16 cellular contexts compared by ENCODE assay signal in the genomic region with DNA sequence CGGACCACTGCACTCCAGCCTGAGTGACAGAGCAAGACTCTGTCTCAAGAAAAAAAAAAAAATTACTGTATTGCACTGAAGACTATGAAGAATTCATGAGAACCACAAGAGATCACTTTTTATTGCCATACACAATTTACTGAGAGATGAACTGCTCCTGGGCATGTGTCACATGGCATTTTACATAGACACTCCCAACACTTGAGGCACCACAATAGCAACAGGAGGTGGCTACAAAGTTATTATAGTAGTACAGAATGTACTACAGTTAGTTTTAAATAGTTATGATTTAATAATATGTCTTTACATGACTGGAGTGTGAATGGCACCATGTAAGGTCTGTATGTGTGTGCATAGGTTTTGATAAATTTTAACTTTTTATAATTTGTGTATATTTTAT.
DNase-seq lines count a peak whose midpoint lies in the region; ATAC-seq, FAIRE-seq and TF ChIP-seq lines count a peak whose summit lies in the region.
"Had no signal": no experiment of that assay in that cellular context is flagged by ENCODE, and none has a peak within 500 bp of the region (broad histone marks: within the 10 kb centered on the region; RNA-seq: fewer than 3 reads in every experiment).

No MANE protein-coding gene starts in this region.

- H3K4me3 ChIP-seq in HEK293 (ENCODE audit: low read depth, low read length): no peak overlapping the region
- H3K4me3 ChIP-seq in lower lobe of right lung: no peak overlapping the region
- no peak overlapping the region for H3K4me3 ChIP-seq in thyroid gland (replicated peaks in 1 of 3)
- H3K4me3 ChIP-seq: MG63 had no signal

- FAIRE-seq in D721Med (lab: Jason Lieb, UNC): no peak

- ATAC-seq in lower lobe of right lung (peak; percentile 62 to 76), GM19463 (IDR thresholded peaks at IDR 0.05; ENCODE audit: unreplicated experiment) (no peak)

- H3K9me3 ChIP-seq in HEK293 (ENCODE audit: control insufficient read depth, insufficient read depth, low read depth, low read length): no peaks in the 10 kb centered on the region
- no peaks in the 10 kb centered on the region for H3K9me3 ChIP-seq in lower lobe of right lung
- H3K9me3 ChIP-seq in thyroid gland: no peaks in the 10 kb centered on the region
- H3K9me3 ChIP-seq: MG63 had no signal

- CTCF ChIA-PET in HEK293 (lab: Yijun Ruan, JAX): no interaction called here

- no peak overlapping the region for H3K27ac ChIP-seq in HEK293 (ENCODE audit: extremely low read depth, low read depth, low read length)
- H3K27ac ChIP-seq in lower lobe of right lung: no peak overlapping the region
- H3K27ac ChIP-seq in thyroid gland: no peak overlapping the region

- TF ChIP-seq POLR2A in thyroid gland (IDR thresholded peaks at IDR 0.05): no peak

- H3K36me3 ChIP-seq in HEK293 (ENCODE audit: control insufficient read depth in 2 of 2, insufficient read depth in 1 of 2, low read length in 2 of 2): peaks cover 47 to 51% of the 10 kb centered on the region in 2 experiments
- peaks cover 91% of the 10 kb centered on the region for H3K36me3 ChIP-seq in lower lobe of right lung
- peaks cover 29 to 32% of the 10 kb centered on the region in 2 donors for H3K36me3 ChIP-seq in thyroid gland

- H3K27me3 ChIP-seq in lower lobe of right lung (ENCODE audit: low read depth) (no peaks in the 10 kb centered on the region), thyroid gland (no peaks in the 10 kb centered on the region)
- H3K27me3 ChIP-seq: MG63 had no signal

- POLR2A ChIA-PET in HEK293 (lab: Yijun Ruan, JAX): no interaction called here

- WGBS in thyroid gland, 2 donors: 100% methylated on average over 1 of the region's 1 CpG

- intact Hi-C loops in lower lobe of right lung (cut with DNase I): no loop called here
- intact Hi-C loops in thyroid gland (cut with DNase I): no loop called here

- TF ChIP-seq CTCF in HEK293 (tag by site-specific recombination; IDR thresholded peaks at IDR 0.05): no peak
- no peak for TF ChIP-seq CTCF in lower lobe of right lung (IDR thresholded peaks at IDR 0.05)
- TF ChIP-seq CTCF in D721Med (IDR thresholded peaks at IDR 0.05; ENCODE audit: insufficient read depth, missing control alignments): no peak
- TF ChIP-seq CTCF in thyroid gland (IDR thresholded peaks at IDR 0.05): no peak

- H3K4me1 ChIP-seq in HEK293 (ENCODE audit: control insufficient read depth, insufficient read depth, low read length): no peaks in the 10 kb centered on the region
- H3K4me1 ChIP-seq in lower lobe of right lung: no peaks in the 10 kb centered on the region
- H3K4me1 ChIP-seq in thyroid gland: no peaks in the 10 kb centered on the region

- DNase-seq in M059J (ENCODE audit: low read depth): peak; percentile 24
- peak; percentile 69 for DNase-seq in foreskin melanocyte
- DNase-seq in lower lobe of right lung: no peak
- DNase-seq in D721Med (ENCODE audit: insufficient read length, low spot score): no peak
- no peak for DNase-seq in NCI-H748 (lab: John Stamatoyannopoulos, UW; ENCODE audit: unreplicated experiment)
- no peak for DNase-seq in thyroid gland
- DNase-seq: CD8-positive, alpha-beta memory T cell; H7; KG1; MG63; NCI-H1105 treated with DMSO at 0.1 percent for 48 hours; NCI-H187 treated with DMSO at 0.1 percent for 48 hours; NCI-H2171 treated with DMSO at 0.1 percent for 48 hours; SIG-M5 had no signal

TF ChIP-seq in HEK293, 187 proteins besides CTCF, POLR2A, EP300 and RAD21:
- TF ChIP-seq, protein P1, sequence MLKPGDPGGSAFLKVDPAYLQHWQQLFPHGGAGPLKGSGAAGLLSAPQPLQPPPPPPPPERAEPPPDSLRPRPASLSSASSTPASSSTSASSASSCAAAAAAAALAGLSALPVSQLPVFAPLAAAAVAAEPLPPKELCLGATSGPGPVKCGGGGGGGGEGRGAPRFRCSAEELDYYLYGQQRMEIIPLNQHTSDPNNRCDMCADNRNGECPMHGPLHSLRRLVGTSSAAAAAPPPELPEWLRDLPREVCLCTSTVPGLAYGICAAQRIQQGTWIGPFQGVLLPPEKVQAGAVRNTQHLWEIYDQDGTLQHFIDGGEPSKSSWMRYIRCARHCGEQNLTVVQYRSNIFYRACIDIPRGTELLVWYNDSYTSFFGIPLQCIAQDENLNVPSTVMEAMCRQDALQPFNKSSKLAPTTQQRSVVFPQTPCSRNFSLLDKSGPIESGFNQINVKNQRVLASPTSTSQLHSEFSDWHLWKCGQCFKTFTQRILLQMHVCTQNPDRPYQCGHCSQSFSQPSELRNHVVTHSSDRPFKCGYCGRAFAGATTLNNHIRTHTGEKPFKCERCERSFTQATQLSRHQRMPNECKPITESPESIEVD (tag by site-specific recombination; IDR thresholded peaks at IDR 0.05): no peak
- TF ChIP-seq ZNF366 (tag by site-specific recombination; conservative IDR thresholded peaks at IDR 0.05): no peak
- TF ChIP-seq, protein P2, sequence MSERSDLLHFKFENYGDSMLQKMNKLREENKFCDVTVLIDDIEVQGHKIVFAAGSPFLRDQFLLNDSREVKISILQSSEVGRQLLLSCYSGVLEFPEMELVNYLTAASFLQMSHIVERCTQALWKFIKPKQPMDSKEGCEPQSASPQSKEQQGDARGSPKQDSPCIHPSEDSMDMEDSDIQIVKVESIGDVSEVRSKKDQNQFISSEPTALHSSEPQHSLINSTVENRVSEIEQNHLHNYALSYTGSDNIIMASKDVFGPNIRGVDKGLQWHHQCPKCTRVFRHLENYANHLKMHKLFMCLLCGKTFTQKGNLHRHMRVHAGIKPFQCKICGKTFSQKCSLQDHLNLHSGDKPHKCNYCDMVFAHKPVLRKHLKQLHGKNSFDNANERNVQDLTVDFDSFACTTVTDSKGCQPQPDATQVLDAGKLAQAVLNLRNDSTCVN (tag by site-specific recombination; optimal IDR thresholded peaks at IDR 0.05): no peak
- no peak for TF ChIP-seq ZNF138 (tag by site-specific recombination; IDR thresholded peaks at IDR 0.05; ENCODE audit: borderline replicate concordance)
- TF ChIP-seq WT1 (tag by site-specific recombination; IDR thresholded peaks at IDR 0.05): peak; percentile 45
- TF ChIP-seq ZNF600 (tag by site-specific recombination; IDR thresholded peaks at IDR 0.05): no peak
- TF ChIP-seq YY1 (tag by site-specific recombination; IDR thresholded peaks at IDR 0.05): no peak
- TF ChIP-seq ZNF169 (tag by site-specific recombination; IDR thresholded peaks at IDR 0.05): no peak
- TF ChIP-seq SCRT2 (tag by site-specific recombination; IDR thresholded peaks at IDR 0.05): 0 out of 2 replicates have a peak, but pooled peaks have one; percentile 27
- TF ChIP-seq ZNF664 (tag by site-specific recombination; IDR thresholded peaks at IDR 0.05): no peak
- no peak for TF ChIP-seq ZNF544 (tag by site-specific recombination; IDR thresholded peaks at IDR 0.05)
- TF ChIP-seq ZNF843 (tag by site-specific recombination; IDR thresholded peaks at IDR 0.05): no peak
- TF ChIP-seq, protein P3, sequence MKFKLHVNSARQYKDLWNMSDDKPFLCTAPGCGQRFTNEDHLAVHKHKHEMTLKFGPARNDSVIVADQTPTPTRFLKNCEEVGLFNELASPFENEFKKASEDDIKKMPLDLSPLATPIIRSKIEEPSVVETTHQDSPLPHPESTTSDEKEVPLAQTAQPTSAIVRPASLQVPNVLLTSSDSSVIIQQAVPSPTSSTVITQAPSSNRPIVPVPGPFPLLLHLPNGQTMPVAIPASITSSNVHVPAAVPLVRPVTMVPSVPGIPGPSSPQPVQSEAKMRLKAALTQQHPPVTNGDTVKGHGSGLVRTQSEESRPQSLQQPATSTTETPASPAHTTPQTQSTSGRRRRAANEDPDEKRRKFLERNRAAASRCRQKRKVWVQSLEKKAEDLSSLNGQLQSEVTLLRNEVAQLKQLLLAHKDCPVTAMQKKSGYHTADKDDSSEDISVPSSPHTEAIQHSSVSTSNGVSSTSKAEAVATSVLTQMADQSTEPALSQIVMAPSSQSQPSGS (tag by site-specific recombination; IDR thresholded peaks at IDR 0.05; ENCODE audit: low read depth): no peak

Comparison
In these comparisons a context has a peak if more than half of its experiments do, and no peak if none do; other contexts are left out.
1. DNase-seq: peak in M059J (single experiment) and foreskin melanocyte (single experiment); none in lower lobe of right lung (single experiment), D721Med (single experiment), NCI-H748 (single experiment) and thyroid gland (0 of 2).